Comparison of ENCODE assay signal across 1 cellular context in the genomic region with DNA sequence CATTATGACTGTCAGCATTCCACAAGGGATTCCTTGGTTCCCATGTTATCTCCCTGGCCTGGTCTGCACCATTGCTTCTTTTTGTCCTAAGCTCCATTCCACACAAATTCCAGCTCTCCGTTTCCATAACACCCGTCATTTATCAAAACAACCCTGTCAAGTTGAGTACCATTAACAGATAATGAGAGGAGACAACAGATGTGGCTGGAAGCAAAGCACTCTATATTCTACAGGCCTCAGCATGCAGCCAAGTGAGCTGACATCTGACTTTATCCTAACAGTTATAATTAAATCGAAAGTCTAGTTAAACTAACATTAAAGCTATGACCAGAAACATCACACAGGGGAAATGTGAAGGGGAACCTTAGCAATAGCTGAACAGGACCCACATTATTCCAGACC.
TF ChIP-seq lines count a peak whose summit lies in the region.

No MANE protein-coding gene starts in this region.

TF ChIP-seq in K562, 482 proteins besides CTCF, POLR2A, EP300 and RAD21 (continued from another document):
- TF ChIP-seq, protein P1, sequence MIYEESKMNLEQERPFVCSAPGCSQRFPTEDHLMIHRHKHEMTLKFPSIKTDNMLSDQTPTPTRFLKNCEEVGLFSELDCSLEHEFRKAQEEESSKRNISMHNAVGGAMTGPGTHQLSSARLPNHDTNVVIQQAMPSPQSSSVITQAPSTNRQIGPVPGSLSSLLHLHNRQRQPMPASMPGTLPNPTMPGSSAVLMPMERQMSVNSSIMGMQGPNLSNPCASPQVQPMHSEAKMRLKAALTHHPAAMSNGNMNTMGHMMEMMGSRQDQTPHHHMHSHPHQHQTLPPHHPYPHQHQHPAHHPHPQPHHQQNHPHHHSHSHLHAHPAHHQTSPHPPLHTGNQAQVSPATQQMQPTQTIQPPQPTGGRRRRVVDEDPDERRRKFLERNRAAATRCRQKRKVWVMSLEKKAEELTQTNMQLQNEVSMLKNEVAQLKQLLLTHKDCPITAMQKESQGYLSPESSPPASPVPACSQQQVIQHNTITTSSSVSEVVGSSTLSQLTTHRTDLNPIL (CRISPR knock-in tag; IDR thresholded peaks at IDR 0.05), result no peak
- TF ChIP-seq, protein P2, sequence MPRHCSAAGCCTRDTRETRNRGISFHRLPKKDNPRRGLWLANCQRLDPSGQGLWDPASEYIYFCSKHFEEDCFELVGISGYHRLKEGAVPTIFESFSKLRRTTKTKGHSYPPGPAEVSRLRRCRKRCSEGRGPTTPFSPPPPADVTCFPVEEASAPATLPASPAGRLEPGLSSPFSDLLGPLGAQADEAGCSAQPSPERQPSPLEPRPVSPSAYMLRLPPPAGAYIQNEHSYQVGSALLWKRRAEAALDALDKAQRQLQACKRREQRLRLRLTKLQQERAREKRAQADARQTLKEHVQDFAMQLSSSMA (CRISPR knock-in tag; IDR thresholded peaks at IDR 0.05), result no peak
- no peak for TF ChIP-seq TAF9B (IDR thresholded peaks at IDR 0.05; ENCODE audit: partially characterized antibody)
